Comparison of ENCODE assay signal across 17 cellular contexts in the genomic region with DNA sequence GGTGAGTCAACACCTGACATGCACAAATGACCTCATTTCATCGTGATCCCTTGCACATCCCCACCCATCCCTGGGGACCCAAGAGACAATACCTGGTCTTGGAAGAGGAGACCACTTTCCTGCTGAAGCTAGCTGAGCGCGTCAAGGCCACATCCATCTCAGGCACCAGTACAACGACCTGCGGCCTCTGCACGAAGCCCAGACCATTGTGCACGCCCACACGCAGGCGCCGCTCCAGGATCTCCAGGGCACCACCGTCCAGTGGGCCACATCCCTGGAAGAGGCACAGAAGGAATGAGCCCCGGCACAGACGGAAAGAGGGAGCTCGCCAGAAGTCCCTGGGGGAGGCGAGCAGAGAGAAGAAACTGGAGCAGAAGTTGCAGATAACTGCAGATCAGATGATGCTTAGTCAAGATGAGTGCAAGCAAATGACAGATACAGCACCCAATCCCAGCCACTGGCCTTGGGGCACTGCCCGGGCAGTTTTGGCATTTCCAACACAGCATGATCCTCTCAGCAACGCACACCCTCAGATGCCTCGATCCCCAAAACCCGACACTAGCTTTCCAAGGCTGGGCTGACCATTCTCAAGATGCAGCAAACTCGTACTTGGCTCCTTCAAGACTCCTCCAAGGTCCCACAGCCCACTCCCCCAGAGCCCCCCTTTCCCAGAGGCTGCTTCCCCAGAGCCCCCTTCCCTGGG.
"Had no signal": no experiment of that assay in that cellular context is flagged by ENCODE, and none has a peak within 500 bp of the region (broad histone marks: within the 10 kb centered on the region; RNA-seq: fewer than 3 reads in every experiment).

No MANE protein-coding gene starts in this region.

- FAIRE-seq: keratinocyte, pancreas had no signal

- H3K9me3 ChIP-seq: esophagus squamous epithelium, heart left ventricle, left ventricle myocardium inferior, pancreas, testis, uterus had no signal

- H3K4me3 ChIP-seq: esophagus squamous epithelium, heart left ventricle, left ventricle myocardium inferior, pancreas, testis, uterus had no signal

- H3K4me1 ChIP-seq: foreskin keratinocyte, left ventricle myocardium inferior, pancreas, testis, uterus had no signal

- H3K27ac ChIP-seq: esophagus squamous epithelium, foreskin keratinocyte, heart left ventricle, left ventricle myocardium inferior, pancreas, testis, uterus had no signal

- DNase-seq: activated CD4-positive, alpha-beta T cell treated with anti-CD3 and anti-CD28 coated beads for 4 hours; activated CD8-positive, alpha-beta T cell treated with anti-CD3 and anti-CD28 coated beads, Interleukin-2, amount 10 ng/mL, durations not matched to agents 7 days and 5 days; activated gamma-delta T cell; activated naive CD8-positive, alpha-beta T cell treated with anti-CD3 and anti-CD28 coated beads for 36 hours; esophagus squamous epithelium; foreskin keratinocyte; heart left ventricle; left ventricle myocardium inferior; mesendoderm; pancreas; stimulated activated CD4-positive, alpha-beta T cell treated with anti-CD3 and anti-CD28 coated beads, Interleukin-4, amount 100 ng/mL, for 1 hour; stimulated activated CD8-positive, alpha-beta memory T cell treated with anti-CD3 and anti-CD28 coated beads, Interleukin-4, amount 100 ng/mL, for 48 hours; T-helper 1 cell; testis; uterus had no signal

- H3K4me1 Mint-ChIP-seq: activated naive CD8-positive, alpha-beta T cell treated with anti-CD3 and anti-CD28 coated beads for 36 hours had no signal

- H3K27me3 ChIP-seq: esophagus squamous epithelium, foreskin keratinocyte, heart left ventricle, pancreas, testis, uterus had no signal

- H3K27me3 Mint-ChIP-seq: activated naive CD8-positive, alpha-beta T cell treated with anti-CD3 and anti-CD28 coated beads for 36 hours; stimulated activated naive CD8-positive, alpha-beta T cell treated with anti-CD3 and anti-CD28 coated beads, Interleukin-15, Interleukin-2, amounts not matched to agents 100 ng/mL and 50 ng/mL, for 24 hours had no signal

- H3K36me3 ChIP-seq: uterus had no signal

- ATAC-seq: activated CD8-positive, alpha-beta T cell treated with anti-CD3 and anti-CD28 coated beads, Interleukin-2, amount 10 ng/mL, durations not matched to agents 7 days and 5 days; foreskin keratinocyte; heart left ventricle; pancreas had no signal

- H3K9me3 Mint-ChIP-seq: activated naive CD8-positive, alpha-beta T cell treated with anti-CD3 and anti-CD28 coated beads for 36 hours; stimulated activated naive CD8-positive, alpha-beta T cell treated with anti-CD3 and anti-CD28 coated beads, Interleukin-15, Interleukin-2, amounts not matched to agents 100 ng/mL and 50 ng/mL, for 24 hours had no signal

- H3K27ac Mint-ChIP-seq: activated CD8-positive, alpha-beta T cell treated with anti-CD3 and anti-CD28 coated beads, Interleukin-2, amount 10 ng/mL, durations not matched to agents 7 days and 5 days; activated naive CD8-positive, alpha-beta T cell treated with anti-CD3 and anti-CD28 coated beads for 36 hours; stimulated activated naive CD8-positive, alpha-beta T cell treated with anti-CD3 and anti-CD28 coated beads, Interleukin-15, Interleukin-2, amounts not matched to agents 100 ng/mL and 50 ng/mL, for 24 hours had no signal

- H3K4me3 Mint-ChIP-seq: activated CD8-positive, alpha-beta T cell treated with anti-CD3 and anti-CD28 coated beads, Interleukin-2, amount 10 ng/mL, durations not matched to agents 7 days and 5 days; activated naive CD8-positive, alpha-beta T cell treated with anti-CD3 and anti-CD28 coated beads for 36 hours; stimulated activated naive CD8-positive, alpha-beta T cell treated with anti-CD3 and anti-CD28 coated beads, Interleukin-15, Interleukin-2, amounts not matched to agents 100 ng/mL and 50 ng/mL, for 24 hours had no signal
